8 cellular contexts compared by ENCODE assay signal in the genomic region with DNA sequence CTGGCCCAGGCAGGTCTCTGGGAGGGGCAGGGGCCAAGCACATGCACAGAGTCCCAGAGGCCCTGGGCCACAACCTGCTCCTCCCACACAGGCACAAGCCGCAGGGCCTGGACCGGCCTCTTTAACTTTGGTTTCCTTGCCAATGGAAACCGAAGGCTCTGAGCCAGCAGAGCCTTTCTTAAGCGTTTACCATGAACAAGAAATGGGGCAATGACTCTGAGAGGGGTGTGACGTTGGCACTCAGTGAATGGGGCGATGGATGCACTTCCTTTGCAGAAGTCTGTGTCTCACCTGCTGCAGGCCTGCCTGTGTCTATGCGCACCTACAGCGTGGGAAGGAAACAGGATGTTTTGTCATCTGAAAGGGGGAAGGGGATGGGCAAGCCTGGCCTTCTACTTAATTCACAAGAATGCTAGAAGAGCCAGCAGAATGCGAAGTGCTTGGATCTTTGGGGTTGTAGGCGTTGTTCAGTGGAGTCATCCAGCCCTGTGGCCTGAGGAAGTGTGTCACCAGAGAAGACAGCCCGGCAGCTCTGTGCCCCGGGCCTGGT. TPM values are rescaled to one million over a fixed set of nuclear protein-coding genes. Genes with fewer than 3 reads are reported as not detected.
DNase-seq lines count a peak whose midpoint lies in the region; ATAC-seq, FAIRE-seq and TF ChIP-seq lines count a peak whose summit lies in the region.
"Had no signal": no experiment of that assay in that cellular context is flagged by ENCODE, and none has a peak within 500 bp of the region (broad histone marks: within the 10 kb centered on the region; RNA-seq: fewer than 3 reads in every experiment).

No MANE protein-coding gene starts in this region.

- TF ChIP-seq CTCF in nephron progenitor cell (IDR thresholded peaks at IDR 0.05) (no peak), tibial artery (IDR thresholded peaks at IDR 0.05) (no peak), hepatocyte (IDR thresholded peaks at IDR 0.05; ENCODE audit: poor library complexity) (no peak)

- H3K79me2 ChIP-seq in hepatocyte, result no peaks in the 10 kb centered on the region

- no peaks in the 10 kb centered on the region for H3K9me2 ChIP-seq in hepatocyte (replicated peaks; ENCODE audit: insufficient read depth)

- H3K27ac ChIP-seq in tibial artery (peak overlapping the region in 1 of 2 donors; percentile 19), hepatocyte (no peak overlapping the region)

- FAIRE-seq in GM12892 (lab: Jason Lieb, UNC), result no peak

- CTCF ChIA-PET in activated CD4-positive, alpha-beta T cell treated with anti-CD3 and anti-CD28 coated beads for 36 hours (lab: Charles Lee), result interaction anchor here (1.4 kb wide), 1 partner anchor 10 kb away, joined by 5 read pairs; no protein-coding TSS in a partner anchor

- peaks cover 0 to 34% (median 11%) of the 10 kb centered on the region in 4 donors for H3K4me1 ChIP-seq in tibial artery
- H3K4me1 ChIP-seq in hepatocyte (ENCODE audit: insufficient read depth), result peaks cover 3% of the 10 kb centered on the region

- no peaks in the 10 kb centered on the region for H4K20me1 ChIP-seq in hepatocyte (ENCODE audit: insufficient read depth, poor library complexity, severe bottlenecking)

- 93% methylated on average over 12 of the region's 12 CpGs for WGBS in hepatocyte (ENCODE audit: low lambda C conversion rate, missing lambda C conversion rate)

- H3K36me3 Mint-ChIP-seq in activated CD4-positive, alpha-beta T cell treated with anti-CD3 and anti-CD28 coated beads for 36 hours (ENCODE audit: low read depth), result peaks cover 7% of the 10 kb centered on the region
- H3K36me3 Mint-ChIP-seq in central memory CD8-positive, alpha-beta T cell (ENCODE audit: insufficient read depth), result peaks cover 3% of the 10 kb centered on the region
- peaks cover 56% of the 10 kb centered on the region for H3K36me3 Mint-ChIP-seq in nephron progenitor cell (ENCODE audit: low read depth)

- peak; percentile 67 for DNase-seq in activated CD4-positive, alpha-beta T cell treated with anti-CD3 and anti-CD28 coated beads for 36 hours
- no peak for DNase-seq in central memory CD8-positive, alpha-beta T cell (ENCODE audit: low spot score in 2 of 2)
- no peak for DNase-seq in nephron progenitor cell
- peak; percentile 73 to 87 for DNase-seq in tibial artery
- no peak for DNase-seq in hepatocyte (ENCODE audit: low spot score)
- DNase-seq in GM12892 (ENCODE audit: insufficient read length), result no peak
- DNase-seq in HuH-7.5 (ENCODE audit: low spot score), result no peak

- H3K4me3 Mint-ChIP-seq in activated CD4-positive, alpha-beta T cell treated with anti-CD3 and anti-CD28 coated beads for 36 hours, result no peak overlapping the region
- no peak overlapping the region for H3K4me3 Mint-ChIP-seq in central memory CD8-positive, alpha-beta T cell
- H3K4me3 Mint-ChIP-seq in nephron progenitor cell, result no peak overlapping the region

- no peak overlapping the region for H3K4me3 ChIP-seq in tibial artery
- no peak overlapping the region for H3K4me3 ChIP-seq in hepatocyte
- H3K4me3 ChIP-seq: body of pancreas had no signal

- no peak for TF ChIP-seq POLR2A in GM12892 (IDR thresholded peaks at IDR 0.05; ENCODE audit: low read depth, low read length)

- H3K9me3 ChIP-seq in tibial artery (no peaks in the 10 kb centered on the region), hepatocyte (ENCODE audit: low read depth) (no peaks in the 10 kb centered on the region)
- H3K9me3 ChIP-seq: body of pancreas had no signal

- H3K4me1 Mint-ChIP-seq in activated CD4-positive, alpha-beta T cell treated with anti-CD3 and anti-CD28 coated beads for 36 hours, result peaks cover 14% of the 10 kb centered on the region
- H3K4me1 Mint-ChIP-seq in central memory CD8-positive, alpha-beta T cell, result no peaks in the 10 kb centered on the region
- peaks cover 61% of the 10 kb centered on the region for H3K4me1 Mint-ChIP-seq in nephron progenitor cell

- no peak overlapping the region for H3K4me2 ChIP-seq in hepatocyte

- H2AFZ ChIP-seq in hepatocyte, result no peak overlapping the region

- peak overlapping the region; percentile 55 for H3K27ac Mint-ChIP-seq in activated CD4-positive, alpha-beta T cell treated with anti-CD3 and anti-CD28 coated beads for 36 hours
- H3K27ac Mint-ChIP-seq in central memory CD8-positive, alpha-beta T cell (ENCODE audit: low read depth), result no peak overlapping the region
- peak overlapping the region; percentile 77 for H3K27ac Mint-ChIP-seq in nephron progenitor cell

- H3K27me3 Mint-ChIP-seq in activated CD4-positive, alpha-beta T cell treated with anti-CD3 and anti-CD28 coated beads for 36 hours, result no peaks in the 10 kb centered on the region
- no peaks in the 10 kb centered on the region for H3K27me3 Mint-ChIP-seq in central memory CD8-positive, alpha-beta T cell
- H3K27me3 Mint-ChIP-seq in nephron progenitor cell (ENCODE audit: low read depth, poor library complexity), result no peaks in the 10 kb centered on the region

- H3K36me3 ChIP-seq in tibial artery (peaks cover 39 to 72% (median 43%) of the 10 kb centered on the region in 3 donors), hepatocyte (replicated peaks; ENCODE audit: insufficient read depth, low read depth) (no peaks in the 10 kb centered on the region)

- H3K9me3 Mint-ChIP-seq in activated CD4-positive, alpha-beta T cell treated with anti-CD3 and anti-CD28 coated beads for 36 hours (ENCODE audit: low read depth), result no peaks in the 10 kb centered on the region
- no peaks in the 10 kb centered on the region for H3K9me3 Mint-ChIP-seq in central memory CD8-positive, alpha-beta T cell
- H3K9me3 Mint-ChIP-seq in nephron progenitor cell, result no peaks in the 10 kb centered on the region

- POLR2A ChIA-PET in activated CD4-positive, alpha-beta T cell treated with anti-CD3 and anti-CD28 coated beads for 36 hours (lab: Charles Lee), result no interaction called here

- H3K27me3 ChIP-seq in tibial artery, result no peaks in the 10 kb centered on the region
- H3K27me3 ChIP-seq in hepatocyte, result no peaks in the 10 kb centered on the region
- H3K27me3 ChIP-seq: body of pancreas had no signal

- peak; percentile 91 for ATAC-seq in activated CD4-positive, alpha-beta T cell treated with anti-CD3 and anti-CD28 coated beads for 36 hours
- peak; percentile 72 for ATAC-seq in central memory CD8-positive, alpha-beta T cell (replicated peaks; ENCODE audit: extremely low read depth, poor library complexity, severe bottlenecking)
- ATAC-seq: body of pancreas had no signal

- intact Hi-C loops in activated CD4-positive, alpha-beta T cell treated with anti-CD3 and anti-CD28 coated beads for 36 hours (cut with DNase I, micrococcal nuclease), result no loop called here
- intact Hi-C loops in tibial artery (cut with DNase I; ENCODE audit: low total_unique reads), result no loop called here

RNA-seq across cellular contexts. Expression of a gene that starts 41.8 kb away (rescaled TPM):
- total RNA-seq in activated CD4-positive, alpha-beta T cell treated with anti-CD3 and anti-CD28 coated beads for 36 hours, result 10 to 100 TPM; 18.4 to 22.6 TPM
- 14.6 and 17.3 TPM in 2 replicates for total RNA-seq in hepatocyte
- polyA plus RNA-seq in hepatocyte, result 11.4 and 15.6 TPM in 2 replicates
- 7.1 TPM for polyA plus RNA-seq in GM12892 (2012; ENCODE audit: missing spikeins)

RNA-seq across cellular contexts. Expression of a gene that starts 42.1 kb away (rescaled TPM):
- total RNA-seq in activated CD4-positive, alpha-beta T cell treated with anti-CD3 and anti-CD28 coated beads for 36 hours, result 10 to 100 TPM; 51.3 to 52.4 TPM
- total RNA-seq in hepatocyte, result 25.0 and 27.5 TPM in 2 replicates
- 20.8 and 22.2 TPM in 2 replicates for polyA plus RNA-seq in hepatocyte
- polyA plus RNA-seq in GM12892 (2012; ENCODE audit: missing spikeins), result 32.3 TPM

RNA-seq across cellular contexts. Expression of a gene that starts 46.6 kb away (rescaled TPM):
- total RNA-seq in activated CD4-positive, alpha-beta T cell treated with anti-CD3 and anti-CD28 coated beads for 36 hours, result not detected
- not detected in 2 replicates for total RNA-seq in hepatocyte
- 0.19 TPM in 1 of 2 replicates, not detected in the other for polyA plus RNA-seq in hepatocyte
- polyA plus RNA-seq in GM12892 (2012; ENCODE audit: missing spikeins), result not detected
- total RNA-seq: body of pancreas had no signal

RNA-seq across cellular contexts. Expression of a gene that starts 53.4 kb away (rescaled TPM):
- total RNA-seq in activated CD4-positive, alpha-beta T cell treated with anti-CD3 and anti-CD28 coated beads for 36 hours, result under 1 TPM; 0.56 to 0.73 TPM
- 0.20 and 0.44 TPM in 2 replicates for total RNA-seq in hepatocyte
- 0.19 and 1.5 TPM in 2 replicates for polyA plus RNA-seq in hepatocyte
- polyA plus RNA-seq in GM12892 (2012; ENCODE audit: missing spikeins), result 0.76 TPM

Comparison
In these comparisons a context has a peak if more than half of its experiments do, and no peak if none do; other contexts are left out.
1. DNase-seq: peak in activated CD4-positive, alpha-beta T cell treated with anti-CD3 and anti-CD28 coated beads for 36 hours (single experiment) and tibial artery (2 of 2); none in central memory CD8-positive, alpha-beta T cell (0 of 2), nephron progenitor cell (single experiment), hepatocyte (single experiment), GM12892 (single experiment) and HuH-7.5 (single experiment).